12 cellular contexts compared by ENCODE assay signal in the genomic region with DNA sequence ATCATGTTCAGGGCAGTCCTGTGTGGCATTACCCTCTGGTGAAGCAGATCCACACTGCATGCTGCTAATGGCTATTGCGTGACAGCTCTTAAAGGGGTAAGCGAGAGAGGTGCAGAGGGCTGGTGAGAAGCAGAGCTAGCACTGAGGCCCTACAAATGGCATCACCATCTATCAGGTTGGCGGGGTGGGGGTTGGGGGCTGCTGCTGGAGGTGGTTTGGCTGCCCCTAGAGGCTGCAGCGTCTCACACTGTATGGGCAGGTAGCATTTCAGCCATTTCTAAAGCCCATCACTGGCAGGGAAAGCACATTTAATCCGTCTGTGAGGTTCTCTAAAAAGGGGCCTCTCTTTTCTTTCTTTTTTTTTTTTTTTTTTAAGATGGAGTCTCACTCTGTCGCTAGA. TPM values are rescaled to one million over a fixed set of nuclear protein-coding genes. Genes with fewer than 3 reads are reported as not detected.
DNase-seq lines count a peak whose midpoint lies in the region; ATAC-seq and TF ChIP-seq lines count a peak whose summit lies in the region.
"Had no signal": no experiment of that assay in that cellular context is flagged by ENCODE, and none has a peak within 500 bp of the region (broad histone marks: within the 10 kb centered on the region; RNA-seq: fewer than 3 reads in every experiment).

No MANE protein-coding gene starts in this region.

- H3K27ac Mint-ChIP-seq in T-cell (peak overlapping the region in 1 of 2 donors; percentile 95), endothelial cell (ENCODE audit: unreplicated experiment) (no peak overlapping the region)

- POLR2A ChIA-PET in T-cell (lab: Charles Lee) = interaction anchor here (0.6 to 1.2 kb wide), 5 partner anchors 26 to 424 kb away, joined by 3 to 4 read pairs (median 3); no protein-coding TSS in a partner anchor

- peaks cover 5% of the 10 kb centered on the region for H3K27me3 ChIP-seq in suprapubic skin
- H3K27me3 ChIP-seq: body of pancreas, pancreas had no signal

- H3K4me1 Mint-ChIP-seq in T-cell (peaks cover 95 to 97% (median 97%) of the 10 kb centered on the region in 3 donors), endothelial cell (ENCODE audit: unreplicated experiment) (peaks cover 40% of the 10 kb centered on the region)

- no peaks in the 10 kb centered on the region for H3K9me3 Mint-ChIP-seq in T-cell
- no peaks in the 10 kb centered on the region for H3K9me3 Mint-ChIP-seq in endothelial cell (ENCODE audit: unreplicated experiment)

- ATAC-seq in T-cell (replicated peaks in 1 of 4) (peak in 3 of 4 experiments; percentile 19 to 32 (median 25)), HG03045 (IDR thresholded peaks at IDR 0.05; ENCODE audit: unreplicated experiment) (no peak)
- ATAC-seq: body of pancreas had no signal

- no peaks in the 10 kb centered on the region for H3K9me3 ChIP-seq in suprapubic skin
- H3K9me3 ChIP-seq: body of pancreas, pancreas had no signal

- H3K4me3 Mint-ChIP-seq in T-cell = peak overlapping the region in 2 of 3 donors; percentile 25 to 59
- H3K4me3 Mint-ChIP-seq in endothelial cell (ENCODE audit: unreplicated experiment) = no peak overlapping the region

- H3K4me1 ChIP-seq in suprapubic skin = no peaks in the 10 kb centered on the region
- H3K4me1 ChIP-seq: pancreas had no signal

- H3K36me3 ChIP-seq in suprapubic skin = no peaks in the 10 kb centered on the region
- H3K36me3 ChIP-seq: pancreas had no signal

- DNase-seq in ELF-1 (ENCODE audit: low read depth, low spot score) = peak; percentile 63
- DNase-seq in T-cell = peak in 12 of 34 experiments; percentile 26 to 50 (median 38)
- DNase-seq in endothelial cell (ENCODE audit: low spot score) = peak; percentile 17
- no peak for DNase-seq in suprapubic skin (ENCODE audit: low spot score in 2 of 2)
- DNase-seq in GM10266 (ENCODE audit: extremely low spot score) = no peak
- DNase-seq in NCI-H1436 (lab: John Stamatoyannopoulos, UW) = no peak
- DNase-seq: body of pancreas, IMR-90, pancreas had no signal

- TF ChIP-seq CTCF in C4-2B (conservative IDR thresholded peaks at IDR 0.05) (peak; percentile 35), endothelial cell (IDR thresholded peaks at IDR 0.05; ENCODE audit: unreplicated experiment) (no peak), suprapubic skin (IDR thresholded peaks at IDR 0.05) (no peak), GM10266 (IDR thresholded peaks at IDR 0.05; ENCODE audit: control insufficient read depth, insufficient read depth, low read depth, missing control alignments) (no peak)

- H3K4me3 ChIP-seq in suprapubic skin = no peak overlapping the region
- H3K4me3 ChIP-seq: body of pancreas, pancreas had no signal

- H3K36me3 Mint-ChIP-seq in T-cell (peaks cover 10% of the 10 kb centered on the region), endothelial cell (ENCODE audit: low read depth, unreplicated experiment) (no peaks in the 10 kb centered on the region)

- TF ChIP-seq EP300 in suprapubic skin (IDR thresholded peaks at IDR 0.05) = no peak

- no peak for TF ChIP-seq POLR2A in suprapubic skin (IDR thresholded peaks at IDR 0.05)

- H3K27ac ChIP-seq in C4-2B (no peak overlapping the region), suprapubic skin (no peak overlapping the region)
- H3K27ac ChIP-seq: body of pancreas, pancreas had no signal

- 75% methylated on average over 6 of the region's 6 CpGs for WGBS in suprapubic skin

- CTCF ChIA-PET in T-cell (lab: Charles Lee) = interaction anchor here (0.7 to 3.0 kb wide), 10 partner anchors 8 to 319 kb away, joined by 3 to 25 read pairs (median 4); no protein-coding TSS in a partner anchor

- H3K27me3 Mint-ChIP-seq in T-cell (no peaks in the 10 kb centered on the region), endothelial cell (ENCODE audit: unreplicated experiment) (no peaks in the 10 kb centered on the region)

RNA-seq across cellular contexts. Expression of gene TMA7B, which starts 16.8 kb away (rescaled TPM):
- 10 to 100 TPM in 2 of 5 donors, 1 to 10 TPM in 3; 7.8 to 18.9 (median 9.0) TPM for total RNA-seq in T-cell
- total RNA-seq in endothelial cell (ENCODE audit: unreplicated experiment) = 1.0 TPM
- 1 to 10 TPM in 1 of 4 donors, under 1 TPM in 1, not detected in 2; 0.76 to 1.4 TPM for total RNA-seq in suprapubic skin
- total RNA-seq: body of pancreas, G401, IMR-90 had no signal

RNA-seq across cellular contexts. Expression of gene GRAP2, which starts 42.5 kb away (rescaled TPM):
- total RNA-seq in T-cell = 100 to 1,000 TPM; 138 to 199 (median 157) TPM
- total RNA-seq in endothelial cell (ENCODE audit: unreplicated experiment) = 20.5 TPM
- 10 to 100 TPM in 1 of 4 donors, 1 to 10 TPM in 1, under 1 TPM in 2; 0.16 to 10.1 (median 4.8) TPM for total RNA-seq in suprapubic skin
- total RNA-seq: IMR-90 had no signal

RNA-seq across cellular contexts. Expression of gene ENTHD1, which starts 49.8 kb away (rescaled TPM):
- total RNA-seq in T-cell = under 1 TPM; 0.13 to 0.36 (median 0.20) TPM
- total RNA-seq in endothelial cell (ENCODE audit: unreplicated experiment) = not detected
- not detected for total RNA-seq in suprapubic skin
- total RNA-seq: body of pancreas, G401, IMR-90, pancreas had no signal

RNA-seq across cellular contexts. Expression of gene FAM83F, which starts 51.4 kb away (rescaled TPM):
- total RNA-seq in T-cell = 1 to 10 TPM in 2 of 5 donors, under 1 TPM in 3; 0.26 to 4.9 (median 0.79) TPM
- 3.5 TPM for total RNA-seq in endothelial cell (ENCODE audit: unreplicated experiment)
- total RNA-seq in suprapubic skin = 10 to 100 TPM; 54.5 to 78.1 (median 69.3) TPM
- total RNA-seq: IMR-90 had no signal

Comparison
In these comparisons a context has a peak if more than half of its experiments do, and no peak if none do; other contexts are left out.
1. DNase-seq: peak in ELF-1 (single experiment) and endothelial cell (single experiment); none in suprapubic skin (0 of 2), GM10266 (single experiment) and NCI-H1436 (single experiment).